Comparison of ENCODE assay signal across 8 cellular contexts in the genomic region with DNA sequence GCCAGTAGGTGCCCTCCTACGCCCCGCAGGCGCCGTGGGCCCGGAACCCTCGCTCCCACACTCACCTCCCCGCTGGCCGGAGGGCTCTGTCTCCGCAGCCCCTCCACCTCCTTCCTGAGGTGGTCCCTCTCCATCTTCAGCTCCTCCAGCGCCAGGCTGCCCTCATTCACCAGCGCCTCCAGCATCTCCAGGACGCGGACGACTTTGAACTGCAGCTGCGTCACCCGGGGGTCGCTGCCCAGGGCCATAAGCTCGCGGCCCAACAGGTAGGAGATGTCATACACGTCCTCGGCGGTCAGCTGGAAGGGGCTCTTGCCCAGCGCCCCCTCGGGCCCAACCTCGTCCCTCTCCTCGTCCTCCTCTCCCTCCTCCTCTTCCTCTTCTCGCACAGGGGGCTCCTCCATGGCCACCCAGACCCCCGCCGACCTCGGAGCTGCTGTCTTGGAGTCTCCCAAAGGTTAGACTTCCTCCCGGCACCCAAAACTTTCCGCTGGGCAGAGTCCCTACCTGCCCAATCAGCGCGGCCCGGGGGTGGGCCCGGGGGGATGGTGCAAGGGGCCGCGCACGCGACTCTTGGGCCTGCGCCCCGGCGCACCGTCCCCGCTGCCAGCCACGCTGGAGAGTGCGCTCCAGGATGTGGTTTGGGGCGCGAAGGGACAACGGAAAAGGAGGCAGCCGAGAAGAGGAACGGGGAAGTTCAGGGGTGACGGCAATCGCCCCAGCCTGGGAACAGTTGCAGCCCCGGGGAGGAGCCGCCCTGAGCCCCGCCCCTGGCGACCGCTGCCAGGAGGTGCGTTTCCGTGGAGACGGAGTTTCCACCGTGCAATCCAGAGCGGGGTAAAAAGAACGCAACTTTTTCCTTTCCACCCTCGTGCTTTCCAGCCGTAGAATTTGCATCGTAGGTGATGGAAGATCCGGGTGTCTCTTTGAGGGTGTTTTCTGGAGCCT. TPM values are rescaled to one million over a fixed set of nuclear protein-coding genes. Genes with fewer than 3 reads are reported as not detected.
DNase-seq lines count a peak whose midpoint lies in the region; ATAC-seq and TF ChIP-seq lines count a peak whose summit lies in the region.

A gene with protein sequence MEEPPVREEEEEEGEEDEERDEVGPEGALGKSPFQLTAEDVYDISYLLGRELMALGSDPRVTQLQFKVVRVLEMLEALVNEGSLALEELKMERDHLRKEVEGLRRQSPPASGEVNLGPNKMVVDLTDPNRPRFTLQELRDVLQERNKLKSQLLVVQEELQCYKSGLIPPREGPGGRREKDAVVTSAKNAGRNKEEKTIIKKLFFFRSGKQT (minus strand): TSS at position 668 of the 948 bp plus-strand sequence. CDS start 264 bp downstream, at position 404.

- H2BK20ac ChIP-seq in H9 (ENCODE audit: low read depth, low read length, poor library complexity, severe bottlenecking), result no peak within 1 kb of the TSS

- H3K9me2 ChIP-seq in hepatocyte (replicated peaks; ENCODE audit: insufficient read depth), result no peaks in the 10 kb centered on the region

- no peak within 1 kb of the TSS for H3K27ac ChIP-seq in H9 (ENCODE audit: insufficient read length, low read depth, low read length)
- H3K27ac ChIP-seq in hepatocyte, result peak within 1 kb of the TSS; percentile 42
- H3K27ac ChIP-seq in aorta (ENCODE audit: low read depth in 1 of 2, low read length in 2 of 2), result peak within 1 kb of the TSS; percentile 20 to 71

- no peak for TF ChIP-seq CTCF in GM10266 (IDR thresholded peaks at IDR 0.05; ENCODE audit: control insufficient read depth, insufficient read depth, low read depth, missing control alignments)
- no peak for TF ChIP-seq CTCF in H9 (conservative IDR thresholded peaks at IDR 0.05)
- no peak for TF ChIP-seq CTCF in hepatocyte (IDR thresholded peaks at IDR 0.05; ENCODE audit: poor library complexity)

- H3K23me2 ChIP-seq in H9 (ENCODE audit: insufficient read length, low read depth, low read length, poor library complexity, severe bottlenecking), result peaks cover 11% of the 10 kb centered on the region

- no peaks in the 10 kb centered on the region for H3K79me2 ChIP-seq in H9 (ENCODE audit: insufficient read depth, low read length)
- peaks cover 7% of the 10 kb centered on the region for H3K79me2 ChIP-seq in hepatocyte

- H3K14ac ChIP-seq in H9 (ENCODE audit: insufficient read depth, low read length), result peak within 1 kb of the TSS; percentile 52; the same call in 1 of the 2 replicates

- intact Hi-C loops in aorta (cut with DNase I), result loop anchor here in 1 of 2 donors (2.0 kb wide), 1 partner anchor 43 kb away; no protein-coding TSS in a partner anchor

- no peak within 1 kb of the TSS for H2AFZ ChIP-seq in H9 (ENCODE audit: low read length)
- H2AFZ ChIP-seq in hepatocyte, result peak within 1 kb of the TSS; percentile 94

- no peak within 1 kb of the TSS for H4K8ac ChIP-seq in H9 (replicated peaks; ENCODE audit: insufficient read length, low read depth, low read length)

- no peak within 1 kb of the TSS for H4K5ac ChIP-seq in H9 (ENCODE audit: insufficient read length, low read depth, low read length)

- peaks cover 2% of the 10 kb centered on the region for H3K27me3 ChIP-seq in H9 (ENCODE audit: insufficient read depth, low read length)
- H3K27me3 ChIP-seq in hepatocyte, result no peaks in the 10 kb centered on the region
- H3K27me3 ChIP-seq in aorta (ENCODE audit: control insufficient read depth in 1 of 2, insufficient read depth in 2 of 2, low read length in 1 of 2), result no peaks in the 10 kb centered on the region

- H3K9me3 ChIP-seq in H9 (ENCODE audit: control insufficient read depth, low read depth, low read length), result no peaks in the 10 kb centered on the region
- no peaks in the 10 kb centered on the region for H3K9me3 ChIP-seq in hepatocyte (ENCODE audit: low read depth)
- H3K9me3 ChIP-seq in aorta (ENCODE audit: control insufficient read depth, low read length), result no peaks in the 10 kb centered on the region

- peaks cover 43% of the 10 kb centered on the region for H3K27me3 Mint-ChIP-seq in H9 (ENCODE audit: low read depth)
- no peaks in the 10 kb centered on the region for H3K27me3 Mint-ChIP-seq in T-helper 2 cell treated with Interferon-gamma antibody and Interleukin-4, amounts not matched to agents 5 μg/mL and 100 μg/mL, for 36 hours (ENCODE audit: low read depth)

- no peak within 1 kb of the TSS for H3K23ac ChIP-seq in H9 (ENCODE audit: insufficient read length, low read depth, low read length)

- no peak within 1 kb of the TSS for H3K27ac Mint-ChIP-seq in H9
- H3K27ac Mint-ChIP-seq in T-helper 2 cell treated with Interferon-gamma antibody and Interleukin-4, amounts not matched to agents 5 μg/mL and 100 μg/mL, for 36 hours, result peak within 1 kb of the TSS; percentile 95

- peak within 1 kb of the TSS; percentile 85 for H3K4me3 ChIP-seq in hepatocyte
- H3K4me3 ChIP-seq in aorta (ENCODE audit: low read length in 2 of 2), result peak within 1 kb of the TSS; percentile 74 to 87

- DNase-seq in GM10266 (ENCODE audit: extremely low spot score) (peak; percentile 88), H9 (peak; percentile 85), M059J (ENCODE audit: low read depth) (peak; percentile 89), anterior cingulate cortex (lab: John Stamatoyannopoulos, UW) (peak in 56 of 58 donors; percentile 19 to 83 (median 66)), hepatocyte (ENCODE audit: low spot score) (peak; percentile 87), renal cortical epithelial cell (ENCODE audit: low read depth) (peak; percentile 67), aorta (peak; percentile 97)
- DNase-seq in T-helper 2 cell treated with Interferon-gamma antibody and Interleukin-4, amounts not matched to agents 5 μg/mL and 100 μg/mL, for 36 hours (ENCODE audit: low spot score), result peak; percentile 95

- H3K36me3 Mint-ChIP-seq in H9 (ENCODE audit: insufficient read depth in 1 of 3, low read depth in 3 of 3), result no peaks in the 10 kb centered on the region
- peaks cover 16% of the 10 kb centered on the region for H3K36me3 Mint-ChIP-seq in T-helper 2 cell treated with Interferon-gamma antibody and Interleukin-4, amounts not matched to agents 5 μg/mL and 100 μg/mL, for 36 hours (ENCODE audit: low read depth)

- no peak within 1 kb of the TSS for H3K9ac ChIP-seq in H9 (ENCODE audit: extremely low read depth, insufficient read length, low read length)

- H2BK5ac ChIP-seq in H9 (ENCODE audit: insufficient read length, low read length), result no peak within 1 kb of the TSS

- no peak within 1 kb of the TSS for H4K91ac ChIP-seq in H9 (ENCODE audit: insufficient read length, low read depth, low read length)

- no peak within 1 kb of the TSS for H3K4ac ChIP-seq in H9 (ENCODE audit: low read depth, low read length)

- H2BK15ac ChIP-seq in H9 (ENCODE audit: low read depth, low read length), result no peak within 1 kb of the TSS; the same call in 1 of the 2 replicates

- no peaks in the 10 kb centered on the region for H3K36me3 ChIP-seq in hepatocyte (replicated peaks; ENCODE audit: insufficient read depth, low read depth)
- H3K36me3 ChIP-seq in aorta (ENCODE audit: control insufficient read depth in 1 of 2, insufficient read depth in 2 of 2, low read length in 1 of 2), result no peaks in the 10 kb centered on the region

- no peak within 1 kb of the TSS for H2AK5ac ChIP-seq in H9 (ENCODE audit: insufficient read length, low read length)

- no peak within 1 kb of the TSS for H3T11ph ChIP-seq in H9 (ENCODE audit: low read length)

- no peak within 1 kb of the TSS for H3K56ac ChIP-seq in H9 (ENCODE audit: insufficient read length, low read depth, low read length)

- H3K4me1 ChIP-seq in H9 (ENCODE audit: insufficient read depth, low read length) (no peaks in the 10 kb centered on the region), hepatocyte (ENCODE audit: insufficient read depth) (no peaks in the 10 kb centered on the region), aorta (ENCODE audit: control insufficient read depth in 1 of 2, insufficient read depth in 2 of 2, low read length in 2 of 2) (peaks cover 0 to 4% of the 10 kb centered on the region in 2 donors)

- H4K20me1 ChIP-seq in H9 (ENCODE audit: control insufficient read depth, insufficient read depth, insufficient read length) (no peaks in the 10 kb centered on the region), hepatocyte (ENCODE audit: insufficient read depth, poor library complexity, severe bottlenecking) (no peaks in the 10 kb centered on the region)

- no peaks in the 10 kb centered on the region; a peak in 1 of 4 replicates for H3K4me1 Mint-ChIP-seq in H9
- peaks cover 26% of the 10 kb centered on the region for H3K4me1 Mint-ChIP-seq in T-helper 2 cell treated with Interferon-gamma antibody and Interleukin-4, amounts not matched to agents 5 μg/mL and 100 μg/mL, for 36 hours (ENCODE audit: low read depth)

- no peak within 1 kb of the TSS for H2BK12ac ChIP-seq in H9 (ENCODE audit: insufficient read length, low read depth, low read length)

- H3K4me3 Mint-ChIP-seq in H9, result peak within 1 kb of the TSS; percentile 89 to 95
- H3K4me3 Mint-ChIP-seq in T-helper 2 cell treated with Interferon-gamma antibody and Interleukin-4, amounts not matched to agents 5 μg/mL and 100 μg/mL, for 36 hours, result peak within 1 kb of the TSS; percentile 96

- no CpG with 5 or more reads among the region's 69 CpGs for WGBS in H9 (ENCODE audit: extremely low coverage, insufficient read length, low lambda C conversion rate)
- 2% methylated on average over 53 of the region's 69 CpGs for WGBS in hepatocyte (ENCODE audit: low lambda C conversion rate, missing lambda C conversion rate)
- WGBS in aorta, 2 donors, result 0 to 1% methylated on average over 65 to 69 of the region's 69 CpGs

- no peaks in the 10 kb centered on the region for H3K79me1 ChIP-seq in H9 (ENCODE audit: insufficient read depth, low read depth, low read length, poor library complexity, severe bottlenecking)

- peak within 1 kb of the TSS; percentile 42 for H3K4me2 ChIP-seq in H9 (ENCODE audit: insufficient read depth, insufficient read length, low read length)
- peak within 1 kb of the TSS; percentile 98 for H3K4me2 ChIP-seq in hepatocyte

- no peaks in the 10 kb centered on the region for H3K9me3 Mint-ChIP-seq in H9
- no peaks in the 10 kb centered on the region for H3K9me3 Mint-ChIP-seq in T-helper 2 cell treated with Interferon-gamma antibody and Interleukin-4, amounts not matched to agents 5 μg/mL and 100 μg/mL, for 36 hours

- no peak within 1 kb of the TSS for H2BK120ac ChIP-seq in H9 (ENCODE audit: low read depth, low read length, poor library complexity, severe bottlenecking)

- ATAC-seq in aorta (ENCODE audit: low FRiP score), result peak; percentile 96

- H3K18ac ChIP-seq in H9 (ENCODE audit: insufficient read length, low read depth, low read length), result no peak within 1 kb of the TSS

RNA-seq across cellular contexts. Expression of the gene that starts here (rescaled TPM):
- total RNA-seq in H9 (2021) (1.3 and 1.4 TPM in 2 replicates), hepatocyte (1.6 and 2.5 TPM in 2 replicates), renal cortical epithelial cell (1.9 and 4.4 TPM in 2 replicates), aorta (10 to 100 TPM; 12.6 to 13.7 TPM)
- 3.5 and 5.3 TPM in 2 replicates for total RNA-seq in M059J (2014; rRNA removed; shearing (Covaris generic))
- polyA plus RNA-seq in hepatocyte (3.3 and 3.7 TPM in 2 replicates), aorta (10 to 100 TPM; 19.4 to 25.3 TPM)
